In the genomic region with DNA sequence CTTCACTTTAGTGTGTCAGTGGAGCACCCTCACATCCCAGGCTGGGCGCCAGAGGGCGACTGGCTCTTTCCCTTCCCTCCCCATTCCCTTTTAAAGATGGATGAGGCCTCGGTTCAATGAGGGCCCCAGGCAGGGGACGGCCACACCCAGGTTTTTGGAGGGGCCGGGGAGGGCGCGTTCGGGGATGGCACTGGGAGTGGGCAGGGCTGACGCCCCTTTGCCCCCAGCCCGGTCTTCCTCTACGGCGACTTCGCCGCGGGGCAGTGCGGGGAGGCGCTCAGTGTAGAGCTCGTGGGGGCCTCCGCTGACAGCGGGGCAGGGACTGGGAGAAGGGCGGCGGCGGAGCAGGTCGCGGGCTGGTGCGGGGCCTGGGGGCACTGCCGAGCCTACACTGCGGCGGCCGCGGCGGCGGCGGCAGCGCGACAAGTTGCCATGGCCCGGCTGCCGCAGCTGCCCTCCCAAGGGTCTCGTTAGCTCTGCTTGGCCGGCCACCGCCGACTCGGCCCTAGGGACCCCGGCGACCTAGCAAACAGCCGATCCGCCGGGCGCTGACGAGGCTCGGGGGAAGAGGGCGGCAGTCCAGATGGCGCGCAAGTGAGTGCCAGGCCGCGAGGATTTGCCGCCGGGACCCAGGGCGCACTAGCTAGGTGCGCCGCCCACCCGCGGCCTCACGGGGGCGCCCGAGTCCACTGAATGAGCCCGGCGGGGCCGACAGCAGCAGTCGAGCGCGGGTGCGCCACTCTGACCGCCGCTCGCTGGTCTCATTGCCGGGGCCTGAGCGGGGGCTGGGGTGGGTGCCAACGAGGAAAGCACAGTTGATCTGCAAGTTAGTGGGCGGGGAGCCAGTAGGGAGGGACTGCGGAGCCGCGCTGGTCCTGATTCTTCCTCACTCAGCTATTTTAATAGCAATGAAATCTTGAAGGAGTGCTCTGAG, we compare ENCODE assay signal across 1 cellular context.
TF ChIP-seq lines count a peak whose summit lies in the region.

No MANE protein-coding gene starts in this region.

TF ChIP-seq in GM23338, 12 proteins besides CTCF, POLR2A, EP300 and RAD21 (continued from another document):
- TF ChIP-seq, protein P1, sequence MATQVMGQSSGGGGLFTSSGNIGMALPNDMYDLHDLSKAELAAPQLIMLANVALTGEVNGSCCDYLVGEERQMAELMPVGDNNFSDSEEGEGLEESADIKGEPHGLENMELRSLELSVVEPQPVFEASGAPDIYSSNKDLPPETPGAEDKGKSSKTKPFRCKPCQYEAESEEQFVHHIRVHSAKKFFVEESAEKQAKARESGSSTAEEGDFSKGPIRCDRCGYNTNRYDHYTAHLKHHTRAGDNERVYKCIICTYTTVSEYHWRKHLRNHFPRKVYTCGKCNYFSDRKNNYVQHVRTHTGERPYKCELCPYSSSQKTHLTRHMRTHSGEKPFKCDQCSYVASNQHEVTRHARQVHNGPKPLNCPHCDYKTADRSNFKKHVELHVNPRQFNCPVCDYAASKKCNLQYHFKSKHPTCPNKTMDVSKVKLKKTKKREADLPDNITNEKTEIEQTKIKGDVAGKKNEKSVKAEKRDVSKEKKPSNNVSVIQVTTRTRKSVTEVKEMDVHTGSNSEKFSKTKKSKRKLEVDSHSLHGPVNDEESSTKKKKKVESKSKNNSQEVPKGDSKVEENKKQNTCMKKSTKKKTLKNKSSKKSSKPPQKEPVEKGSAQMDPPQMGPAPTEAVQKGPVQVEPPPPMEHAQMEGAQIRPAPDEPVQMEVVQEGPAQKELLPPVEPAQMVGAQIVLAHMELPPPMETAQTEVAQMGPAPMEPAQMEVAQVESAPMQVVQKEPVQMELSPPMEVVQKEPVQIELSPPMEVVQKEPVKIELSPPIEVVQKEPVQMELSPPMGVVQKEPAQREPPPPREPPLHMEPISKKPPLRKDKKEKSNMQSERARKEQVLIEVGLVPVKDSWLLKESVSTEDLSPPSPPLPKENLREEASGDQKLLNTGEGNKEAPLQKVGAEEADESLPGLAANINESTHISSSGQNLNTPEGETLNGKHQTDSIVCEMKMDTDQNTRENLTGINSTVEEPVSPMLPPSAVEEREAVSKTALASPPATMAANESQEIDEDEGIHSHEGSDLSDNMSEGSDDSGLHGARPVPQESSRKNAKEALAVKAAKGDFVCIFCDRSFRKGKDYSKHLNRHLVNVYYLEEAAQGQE (IDR thresholded peaks at IDR 0.05; ENCODE audit: unreplicated experiment) = no peak
- TF ChIP-seq ZNF462 (CRISPR knock-in tag; IDR thresholded peaks at IDR 0.05) (no peak), ZNF114 (CRISPR knock-in tag; IDR thresholded peaks at IDR 0.05) (peak; percentile 84; the same call in 1 of the 2 replicates), STAT1 (IDR thresholded peaks at IDR 0.05; ENCODE audit: unreplicated experiment) (no peak), CREB1 (CRISPR knock-in tag; IDR thresholded peaks at IDR 0.05; ENCODE audit: low read depth) (0 out of 2 replicates have a peak, but pooled peaks have one; percentile 20), POLR2AphosphoS5 (IDR thresholded peaks at IDR 0.05; ENCODE audit: low read depth) (no peak), JUNB (IDR thresholded peaks at IDR 0.05; ENCODE audit: unreplicated experiment) (no peak), EZH2phosphoT487 (IDR thresholded peaks at IDR 0.05; ENCODE audit: unreplicated experiment) (no peak)
TF ChIP-seq in GM23338: peak in this region for 2.
